1 cellular context compared by ENCODE assay signal in the genomic region with DNA sequence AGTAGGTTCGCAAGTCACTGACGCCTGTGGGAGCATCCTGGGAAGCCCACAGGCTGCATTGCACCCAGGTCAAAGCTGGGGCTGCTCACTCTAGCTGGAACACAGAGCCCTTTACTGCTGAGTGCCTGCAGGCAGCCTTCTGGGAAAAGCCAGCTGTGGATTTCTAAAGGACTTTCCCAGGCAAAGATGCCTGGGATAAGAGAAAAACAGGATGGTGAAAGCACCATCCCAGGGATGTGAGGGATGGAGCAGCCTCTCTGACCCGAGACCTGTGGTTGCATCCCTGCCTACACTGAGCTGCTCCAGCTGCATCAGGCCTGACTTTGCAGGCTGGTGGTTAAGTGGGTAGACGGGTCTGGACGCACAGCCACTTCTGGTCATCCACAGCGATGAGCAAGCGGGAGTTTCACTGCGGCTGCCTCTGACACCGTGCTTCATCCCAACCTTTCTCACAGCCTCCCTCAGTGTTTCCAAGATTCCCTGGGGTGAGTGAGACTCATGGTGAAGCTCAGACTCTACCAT.
A peak's percentile ranks its signal among the peaks of the same experiment; 100 is the strongest.
TF ChIP-seq lines count a peak whose summit lies in the region.

No MANE protein-coding gene starts in this region.

TF ChIP-seq in HepG2, 621 proteins besides CTCF, POLR2A, EP300 and RAD21:
- TF ChIP-seq ELF4 (CRISPR knock-in tag; IDR thresholded peaks at IDR 0.05; ENCODE audit: borderline replicate concordance) (no peak), TIGD3 (CRISPR knock-in tag; IDR thresholded peaks at IDR 0.05; ENCODE audit: borderline replicate concordance) (no peak), RXRA (CRISPR knock-in tag; IDR thresholded peaks at IDR 0.05) (0 out of 2 replicates have a peak, but pooled peaks have one; percentile 2), ZNF616 (CRISPR knock-in tag; IDR thresholded peaks at IDR 0.05; ENCODE audit: low read depth) (no peak)
